ENCODE assay signal across 9 cellular contexts in the genomic region with DNA sequence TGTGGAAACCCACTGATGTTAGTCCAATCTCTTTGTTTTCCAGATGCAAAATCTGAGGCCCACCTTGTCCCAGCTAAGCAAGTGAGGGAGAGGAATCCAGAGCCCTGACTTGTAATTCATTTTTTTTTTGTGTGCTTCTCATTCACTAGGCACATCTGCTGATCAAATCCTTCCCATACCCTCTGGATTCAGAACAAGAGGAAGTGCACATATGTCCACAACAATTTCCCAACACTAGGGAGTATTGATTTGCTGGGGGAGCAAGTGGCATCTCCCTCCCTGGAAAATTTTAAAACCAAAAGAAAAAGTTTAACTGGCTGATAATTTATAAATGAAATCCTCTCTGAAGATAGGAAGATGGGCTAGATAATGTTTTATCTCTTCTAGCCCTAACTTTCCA.
DNase-seq lines count a peak whose midpoint lies in the region; ATAC-seq and TF ChIP-seq lines count a peak whose summit lies in the region.
"Had no signal": no experiment of that assay in that cellular context is flagged by ENCODE, and none has a peak within 500 bp of the region (broad histone marks: within the 10 kb centered on the region; RNA-seq: fewer than 3 reads in every experiment).

No MANE protein-coding gene starts in this region.

- peaks cover 3 to 7% of the 10 kb centered on the region in 2 donors for H3K9me3 Mint-ChIP-seq in activated naive CD4-positive, alpha-beta T cell treated with anti-CD3 and anti-CD28 coated beads, Interleukin-2, amount 50 U/mL, for 72 hours
- H3K9me3 Mint-ChIP-seq in activated naive CD4-positive, alpha-beta T cell treated with anti-CD3 and anti-CD28 coated beads, Interleukin-2, amount 10 ng/mL, durations not matched to agents 7 days and 5 days: no peaks in the 10 kb centered on the region
- H3K9me3 Mint-ChIP-seq in T-cell: no peaks in the 10 kb centered on the region
- H3K9me3 Mint-ChIP-seq in stimulated activated naive CD8-positive, alpha-beta T cell treated with anti-CD3 and anti-CD28 coated beads, Interleukin-15, amount 100 ng/mL, for 72 hours: no peaks in the 10 kb centered on the region

- peaks cover 4 to 40% (median 8%) of the 10 kb centered on the region in 3 donors for H3K4me1 ChIP-seq in gastroesophageal sphincter
- H3K4me1 ChIP-seq in tibial nerve: peaks cover 0 to 49% (median 21%) of the 10 kb centered on the region in 4 donors

- no peak for DNase-seq in activated naive CD4-positive, alpha-beta T cell treated with anti-CD3 and anti-CD28 coated beads, Interleukin-2, amount 50 U/mL, for 72 hours (ENCODE audit: low spot score in 2 of 2)
- no peak for DNase-seq in activated naive CD4-positive, alpha-beta T cell treated with anti-CD3 and anti-CD28 coated beads, Interleukin-2, amount 10 ng/mL, durations not matched to agents 7 days and 5 days
- DNase-seq in T-cell (no peak), tibial nerve (ENCODE audit: low spot score in 2 of 2) (no peak), mucosa of gallbladder (ENCODE audit: low spot score) (no peak)
- no peak for DNase-seq in stimulated activated naive CD8-positive, alpha-beta T cell treated with anti-CD3 and anti-CD28 coated beads, Interleukin-15, amount 100 ng/mL, for 72 hours

- TF ChIP-seq EP300 in gastroesophageal sphincter (IDR thresholded peaks at IDR 0.05): no peak
- TF ChIP-seq EP300 in tibial nerve (IDR thresholded peaks at IDR 0.05): no peak

- H3K27ac Mint-ChIP-seq in activated naive CD4-positive, alpha-beta T cell treated with anti-CD3 and anti-CD28 coated beads, Interleukin-2, amount 50 U/mL, for 72 hours: peak overlapping the region; percentile 50 to 92
- no peak overlapping the region for H3K27ac Mint-ChIP-seq in activated naive CD4-positive, alpha-beta T cell treated with anti-CD3 and anti-CD28 coated beads, Interleukin-2, amount 10 ng/mL, durations not matched to agents 7 days and 5 days
- peak overlapping the region; percentile 34 to 52 for H3K27ac Mint-ChIP-seq in T-cell
- H3K27ac Mint-ChIP-seq in stimulated activated naive CD8-positive, alpha-beta T cell treated with anti-CD3 and anti-CD28 coated beads, Interleukin-15, amount 100 ng/mL, for 72 hours: no peak overlapping the region

- H3K4me1 Mint-ChIP-seq in activated naive CD4-positive, alpha-beta T cell treated with anti-CD3 and anti-CD28 coated beads, Interleukin-2, amount 10 ng/mL, durations not matched to agents 7 days and 5 days: peaks cover 14% of the 10 kb centered on the region
- peaks cover 21 to 23% (median 23%) of the 10 kb centered on the region in 3 donors for H3K4me1 Mint-ChIP-seq in T-cell
- H3K4me1 Mint-ChIP-seq in stimulated activated naive CD8-positive, alpha-beta T cell treated with anti-CD3 and anti-CD28 coated beads, Interleukin-15, amount 100 ng/mL, for 72 hours: peaks cover 21% of the 10 kb centered on the region

- H3K27me3 ChIP-seq in gastroesophageal sphincter: no peaks in the 10 kb centered on the region
- H3K27me3 ChIP-seq in tibial nerve: no peaks in the 10 kb centered on the region
- H3K27me3 ChIP-seq: BLaER1 had no signal

- ATAC-seq in activated naive CD4-positive, alpha-beta T cell treated with anti-CD3 and anti-CD28 coated beads, Interleukin-2, amount 50 U/mL, for 72 hours: peak in 1 of 2 donors; percentile 16
- ATAC-seq in T-cell (replicated peaks in 1 of 4) (no peak), gastroesophageal sphincter (peak; percentile 41), GM19455 (IDR thresholded peaks at IDR 0.05; ENCODE audit: unreplicated experiment) (no peak)
- ATAC-seq in stimulated activated naive CD8-positive, alpha-beta T cell treated with anti-CD3 and anti-CD28 coated beads, Interleukin-15, amount 100 ng/mL, for 72 hours: no peak

- no peak overlapping the region for H3K4me3 ChIP-seq in gastroesophageal sphincter
- no peak overlapping the region for H3K4me3 ChIP-seq in tibial nerve
- H3K4me3 ChIP-seq: BLaER1 had no signal

- H3K27me3 Mint-ChIP-seq in activated naive CD4-positive, alpha-beta T cell treated with anti-CD3 and anti-CD28 coated beads, Interleukin-2, amount 10 ng/mL, durations not matched to agents 7 days and 5 days: no peaks in the 10 kb centered on the region
- no peaks in the 10 kb centered on the region for H3K27me3 Mint-ChIP-seq in T-cell
- H3K27me3 Mint-ChIP-seq in stimulated activated naive CD8-positive, alpha-beta T cell treated with anti-CD3 and anti-CD28 coated beads, Interleukin-15, amount 100 ng/mL, for 72 hours: no peaks in the 10 kb centered on the region

- POLR2A ChIA-PET in T-cell (lab: Charles Lee): no interaction called here

- H3K27ac ChIP-seq in gastroesophageal sphincter (peak overlapping the region; percentile 53 to 66 (median 60)), tibial nerve (peak overlapping the region; percentile 51 to 86 (median 68))
- H3K27ac ChIP-seq: BLaER1 had no signal

- CTCF ChIA-PET in activated naive CD4-positive, alpha-beta T cell treated with anti-CD3 and anti-CD28 coated beads, Interleukin-2, amount 10 ng/mL, durations not matched to agents 7 days and 5 days (lab: Charles Lee): interaction anchor here (0.9 to 4.5 kb wide), 8 partner anchors 44 to 203 kb away, joined by 3 to 46 read pairs (median 4); no protein-coding TSS in a partner anchor
- CTCF ChIA-PET in T-cell (lab: Charles Lee): interaction anchor here (0.8 to 3.3 kb wide), 7 partner anchors 94 to 1814 kb away, joined by 3 to 22 read pairs (median 8); no protein-coding TSS in a partner anchor

- peaks cover 6 to 21% of the 10 kb centered on the region in 2 donors for H3K36me3 Mint-ChIP-seq in activated naive CD4-positive, alpha-beta T cell treated with anti-CD3 and anti-CD28 coated beads, Interleukin-2, amount 50 U/mL, for 72 hours
- H3K36me3 Mint-ChIP-seq in activated naive CD4-positive, alpha-beta T cell treated with anti-CD3 and anti-CD28 coated beads, Interleukin-2, amount 10 ng/mL, durations not matched to agents 7 days and 5 days: no peaks in the 10 kb centered on the region
- H3K36me3 Mint-ChIP-seq in T-cell: no peaks in the 10 kb centered on the region

- no peak for TF ChIP-seq POLR2A in gastroesophageal sphincter (IDR thresholded peaks at IDR 0.05)
- no peak for TF ChIP-seq POLR2A in tibial nerve (IDR thresholded peaks at IDR 0.05)

- H3K36me3 ChIP-seq in gastroesophageal sphincter (no peaks in the 10 kb centered on the region), tibial nerve (no peaks in the 10 kb centered on the region)
- H3K36me3 ChIP-seq: BLaER1 had no signal

- no peak overlapping the region for H3K4me3 Mint-ChIP-seq in activated naive CD4-positive, alpha-beta T cell treated with anti-CD3 and anti-CD28 coated beads, Interleukin-2, amount 10 ng/mL, durations not matched to agents 7 days and 5 days
- H3K4me3 Mint-ChIP-seq in T-cell: peak overlapping the region in 1 of 3 donors; percentile 26
- H3K4me3 Mint-ChIP-seq in stimulated activated naive CD8-positive, alpha-beta T cell treated with anti-CD3 and anti-CD28 coated beads, Interleukin-15, amount 100 ng/mL, for 72 hours: no peak overlapping the region

- H3K9me3 ChIP-seq in gastroesophageal sphincter (no peaks in the 10 kb centered on the region), tibial nerve (no peaks in the 10 kb centered on the region)
- H3K9me3 ChIP-seq: BLaER1 had no signal

- TF ChIP-seq CTCF in gastroesophageal sphincter (IDR thresholded peaks at IDR 0.05): no peak
- TF ChIP-seq CTCF in tibial nerve (IDR thresholded peaks at IDR 0.05): no peak

Comparison
In these comparisons a context has a peak if more than half of its experiments do, and no peak if none do; other contexts are left out.
1. H3K27ac Mint-ChIP-seq: peak in activated naive CD4-positive, alpha-beta T cell treated with anti-CD3 and anti-CD28 coated beads, Interleukin-2, amount 50 U/mL, for 72 hours (2 of 2) and T-cell (2 of 2); none in activated naive CD4-positive, alpha-beta T cell treated with anti-CD3 and anti-CD28 coated beads, Interleukin-2, amount 10 ng/mL, durations not matched to agents 7 days and 5 days (single experiment) and stimulated activated naive CD8-positive, alpha-beta T cell treated with anti-CD3 and anti-CD28 coated beads, Interleukin-15, amount 100 ng/mL, for 72 hours (0 of 2).